Comparison of ENCODE assay signal across 2 cellular contexts in the genomic region with DNA sequence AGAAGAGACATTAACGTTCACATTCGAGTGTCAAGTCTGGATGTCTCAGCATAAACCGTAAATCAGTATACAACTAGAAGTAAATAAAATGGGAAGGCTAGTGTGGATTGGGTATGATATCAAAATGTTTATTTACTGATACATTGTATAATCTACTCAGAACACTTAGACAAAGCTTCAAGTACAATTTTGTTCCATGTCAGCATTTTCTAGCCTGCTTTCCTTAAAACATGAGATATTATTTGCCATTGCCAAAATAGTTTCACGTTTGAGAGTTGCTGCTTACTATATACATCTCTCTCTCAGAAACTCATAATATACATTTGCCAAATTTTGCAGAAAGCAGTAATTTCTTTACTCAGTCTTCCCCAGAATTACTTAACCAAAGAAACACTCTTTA.
TF ChIP-seq lines count a peak whose summit lies in the region.

No MANE protein-coding gene starts in this region.

TF ChIP-seq in IMR-90, 13 proteins besides CTCF, POLR2A, EP300 and RAD21 (continued from another document):
- TF ChIP-seq MAFK (IDR thresholded peaks at IDR 0.05; ENCODE audit: low read depth, low read length) (peak; percentile 92), CHD1 (IDR thresholded peaks at IDR 0.05; ENCODE audit: low read depth, low read length) (no peak)

TF ChIP-seq in neural cell, 6 proteins besides CTCF, POLR2A, EP300 and RAD21 (continued from another document):
- TF ChIP-seq, protein P1, sequence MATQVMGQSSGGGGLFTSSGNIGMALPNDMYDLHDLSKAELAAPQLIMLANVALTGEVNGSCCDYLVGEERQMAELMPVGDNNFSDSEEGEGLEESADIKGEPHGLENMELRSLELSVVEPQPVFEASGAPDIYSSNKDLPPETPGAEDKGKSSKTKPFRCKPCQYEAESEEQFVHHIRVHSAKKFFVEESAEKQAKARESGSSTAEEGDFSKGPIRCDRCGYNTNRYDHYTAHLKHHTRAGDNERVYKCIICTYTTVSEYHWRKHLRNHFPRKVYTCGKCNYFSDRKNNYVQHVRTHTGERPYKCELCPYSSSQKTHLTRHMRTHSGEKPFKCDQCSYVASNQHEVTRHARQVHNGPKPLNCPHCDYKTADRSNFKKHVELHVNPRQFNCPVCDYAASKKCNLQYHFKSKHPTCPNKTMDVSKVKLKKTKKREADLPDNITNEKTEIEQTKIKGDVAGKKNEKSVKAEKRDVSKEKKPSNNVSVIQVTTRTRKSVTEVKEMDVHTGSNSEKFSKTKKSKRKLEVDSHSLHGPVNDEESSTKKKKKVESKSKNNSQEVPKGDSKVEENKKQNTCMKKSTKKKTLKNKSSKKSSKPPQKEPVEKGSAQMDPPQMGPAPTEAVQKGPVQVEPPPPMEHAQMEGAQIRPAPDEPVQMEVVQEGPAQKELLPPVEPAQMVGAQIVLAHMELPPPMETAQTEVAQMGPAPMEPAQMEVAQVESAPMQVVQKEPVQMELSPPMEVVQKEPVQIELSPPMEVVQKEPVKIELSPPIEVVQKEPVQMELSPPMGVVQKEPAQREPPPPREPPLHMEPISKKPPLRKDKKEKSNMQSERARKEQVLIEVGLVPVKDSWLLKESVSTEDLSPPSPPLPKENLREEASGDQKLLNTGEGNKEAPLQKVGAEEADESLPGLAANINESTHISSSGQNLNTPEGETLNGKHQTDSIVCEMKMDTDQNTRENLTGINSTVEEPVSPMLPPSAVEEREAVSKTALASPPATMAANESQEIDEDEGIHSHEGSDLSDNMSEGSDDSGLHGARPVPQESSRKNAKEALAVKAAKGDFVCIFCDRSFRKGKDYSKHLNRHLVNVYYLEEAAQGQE (IDR thresholded peaks at IDR 0.05; ENCODE audit: borderline replicate concordance), result no peak
- TF ChIP-seq TAF1 (IDR thresholded peaks at IDR 0.05; ENCODE audit: low read depth) (no peak), POLR2AphosphoS5 (IDR thresholded peaks at IDR 0.05) (no peak), EZH2 (IDR thresholded peaks at IDR 0.05; ENCODE audit: borderline replicate concordance, insufficient read depth, low read length, poor library complexity, severe bottlenecking) (no peak)
TF ChIP-seq in neural cell: peak in this region for 0.
